ENCODE assay signal across 1 cellular context in the genomic region with DNA sequence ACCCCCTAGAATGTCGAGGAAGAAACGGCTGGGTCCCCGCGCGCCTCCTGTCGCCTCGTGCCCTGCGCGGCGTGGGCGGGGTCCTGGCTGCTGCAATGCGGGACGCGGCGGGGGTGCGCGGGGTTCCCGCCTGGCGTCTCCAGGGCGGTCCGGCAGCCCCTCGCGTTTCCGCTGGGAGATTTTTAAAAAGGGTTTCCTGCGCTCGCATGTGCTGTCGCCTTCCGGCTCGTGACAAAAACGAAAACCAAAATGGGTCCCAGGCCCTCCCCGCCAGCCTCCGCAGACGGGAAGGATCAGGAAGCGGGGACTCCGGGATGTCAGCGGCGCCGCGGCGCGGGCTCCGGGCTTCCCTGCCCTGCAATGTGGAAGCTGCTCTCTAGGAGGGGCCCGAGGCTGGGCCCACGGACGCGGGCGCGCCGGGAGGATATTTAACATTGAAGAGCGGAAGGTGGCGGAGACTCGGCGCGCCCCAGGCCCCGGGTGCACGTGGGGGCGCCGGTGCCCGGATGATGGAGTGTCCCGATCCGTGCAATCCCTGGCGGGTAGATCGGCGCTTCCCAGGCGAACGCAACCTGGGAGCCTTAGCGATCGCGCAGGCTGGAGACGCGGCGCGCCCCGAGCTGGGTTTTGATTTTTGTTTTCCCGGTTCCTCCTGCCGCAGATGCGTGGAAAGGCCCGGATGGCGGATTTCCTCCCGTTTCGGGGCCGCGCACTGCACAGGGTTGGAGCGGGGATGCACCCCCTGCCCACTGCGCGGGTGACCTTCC.
TF ChIP-seq lines count a peak whose summit lies in the region.

No MANE protein-coding gene starts in this region.

TF ChIP-seq in GM12878, 131 proteins besides CTCF, POLR2A, EP300 and RAD21 (continued from another document):
- no peak for TF ChIP-seq ZBTB33 (IDR thresholded peaks at IDR 0.05)
- no peak for TF ChIP-seq CHD4 (IDR thresholded peaks at IDR 0.05)
- peak; percentile 38 for TF ChIP-seq DPF2 (IDR thresholded peaks at IDR 0.05)
- TF ChIP-seq HDAC6 (IDR thresholded peaks at IDR 0.05; ENCODE audit: unreplicated experiment) = peak; percentile 14
TF ChIP-seq in GM12878: peak in this region for 24.
